ENCODE assay signal across 8 cellular contexts in genomic region chr15:74873036-74873755, GRCh38. TPM values are rescaled to one million over a fixed set of nuclear protein-coding genes. Genes with fewer than 3 reads are reported as not detected.
DNase-seq lines count a peak whose midpoint lies in the region; ATAC-seq, FAIRE-seq and TF ChIP-seq lines count a peak whose summit lies in the region.

SCAMP2 (minus strand) TSS chr15:74873365; CDS start chr15:74873255, 110 bp downstream.

- no peaks in the 10 kb centered on the region for H3K27me3 ChIP-seq in pancreas
- H3K27me3 ChIP-seq in thyroid gland = no peaks in the 10 kb centered on the region

- peak within 1 kb of the TSS; percentile 60 to 73 (median 68) for H3K4me3 ChIP-seq in pancreas
- H3K4me3 ChIP-seq in thyroid gland (replicated peaks in 1 of 3) = peak within 1 kb of the TSS; percentile 45 to 97 (median 59)

- DNase-seq in GM12891 (ENCODE audit: insufficient read length, low spot score) (peak; percentile 94), NCI-H1417 treated with DMSO at 0.1 percent for 48 hours (lab: John Stamatoyannopoulos, UW) (peak; percentile 81), SW 1271 (lab: John Stamatoyannopoulos, UW) (peak; percentile 84 to 96), Right ventricle myocardium inferior (ENCODE audit: missing footprints) (peak; percentile 97), pancreas (peak; percentile 90 to 96 (median 92)), thyroid gland (peak; percentile 94 to 95)
- peak; percentile 82 for DNase-seq in activated naive CD8-positive, alpha-beta T cell treated with anti-CD3 and anti-CD28 coated beads, Interleukin-2, amount 50 U/mL, for 16 hours (ENCODE audit: low read depth, low spot score)

- H3K27ac ChIP-seq in pancreas (peak within 1 kb of the TSS; percentile 87 to 92 (median 88)), thyroid gland (peak within 1 kb of the TSS; percentile 82 to 90 (median 88))

- FAIRE-seq in GM12891 (lab: Jason Lieb, UNC) (no peak), pancreas (lab: Jason Lieb, UNC) (no peak)

- H3K9me3 ChIP-seq in pancreas = no peaks in the 10 kb centered on the region
- no peaks in the 10 kb centered on the region for H3K9me3 ChIP-seq in thyroid gland

- peak; percentile 87 for TF ChIP-seq POLR2A in GM12891 (IDR thresholded peaks at IDR 0.05; ENCODE audit: low read depth, low read length)
- peak; percentile 56 to 89 for TF ChIP-seq POLR2A in thyroid gland (IDR thresholded peaks at IDR 0.05)

- no peaks in the 10 kb centered on the region for H3K36me3 ChIP-seq in pancreas
- H3K36me3 ChIP-seq in thyroid gland = no peaks in the 10 kb centered on the region

- intact Hi-C loops in Right ventricle myocardium inferior (cut with DNase I) (loop anchor here (2.0 kb wide), 1 partner anchor 16 kb away; no protein-coding TSS in a partner anchor), pancreas (cut with DNase I) (no loop called here), thyroid gland (cut with DNase I) (no loop called here)

- no peak for TF ChIP-seq CTCF in pancreas (IDR thresholded peaks at IDR 0.05)
- no peak for TF ChIP-seq CTCF in thyroid gland (IDR thresholded peaks at IDR 0.05)

- ATAC-seq in HG02798 (IDR thresholded peaks at IDR 0.05; ENCODE audit: poor library complexity, unreplicated experiment) (peak; percentile 87), Right ventricle myocardium inferior (peak; percentile 95), pancreas (peak; percentile 96 to 98 (median 98))

- 0 to 1% methylated on average over 41 to 51 of the region's 52 CpGs for WGBS in pancreas, 2 donors
- 0 to 1% methylated on average over 3 to 42 of the region's 52 CpGs for WGBS in thyroid gland, 2 donors

- H3K4me1 ChIP-seq in pancreas = peaks cover 14 to 40% (median 22%) of the 10 kb centered on the region in 3 donors
- H3K4me1 ChIP-seq in thyroid gland = peaks cover 39 to 49% of the 10 kb centered on the region in 2 donors

TF ChIP-seq in GM12891, 5 proteins besides CTCF, POLR2A, EP300 and RAD21:
- TF ChIP-seq SPI1 (IDR thresholded peaks at IDR 0.05; ENCODE audit: low read depth, low read length) = no peak
- TF ChIP-seq POU2F2 (IDR thresholded peaks at IDR 0.05; ENCODE audit: low read depth, low read length) = peak; percentile 69
- TF ChIP-seq PAX5 (IDR thresholded peaks at IDR 0.05; ENCODE audit: insufficient read depth, low read length, severe bottlenecking) = no peak
- no peak for TF ChIP-seq TAF1 (IDR thresholded peaks at IDR 0.05; ENCODE audit: low read depth, low read length)
- peak; percentile 89 for TF ChIP-seq POLR2AphosphoS5 (IDR thresholded peaks at IDR 0.05; ENCODE audit: low read depth, low read length)

RNA-seq across cellular contexts. Expression of gene SCAMP2, which starts in this region (rescaled TPM):
- 59.8 TPM for polyA plus RNA-seq in GM12891 (2012; ENCODE audit: low read depth, missing spikeins)
- 42.6 TPM for total RNA-seq in Right ventricle myocardium inferior
- total RNA-seq in pancreas = 10 to 100 TPM; 33.3 to 49.0 (median 34.3) TPM
- 10 to 100 TPM; 21.4 to 31.7 TPM for polyA plus RNA-seq in pancreas
- total RNA-seq in thyroid gland = 100 to 1,000 TPM in 2 of 4 donors, 10 to 100 TPM in 2; 59.3 to 129 (median 104) TPM

Comparison
In these comparisons a context has a peak if more than half of its experiments do, and no peak if none do; other contexts are left out.
1. Peak in every context shown above with its lines: DNase-seq, ATAC-seq, H3K4me3 ChIP-seq and H3K27ac ChIP-seq.